ENCODE assay signal across 18 cellular contexts in the genomic region with DNA sequence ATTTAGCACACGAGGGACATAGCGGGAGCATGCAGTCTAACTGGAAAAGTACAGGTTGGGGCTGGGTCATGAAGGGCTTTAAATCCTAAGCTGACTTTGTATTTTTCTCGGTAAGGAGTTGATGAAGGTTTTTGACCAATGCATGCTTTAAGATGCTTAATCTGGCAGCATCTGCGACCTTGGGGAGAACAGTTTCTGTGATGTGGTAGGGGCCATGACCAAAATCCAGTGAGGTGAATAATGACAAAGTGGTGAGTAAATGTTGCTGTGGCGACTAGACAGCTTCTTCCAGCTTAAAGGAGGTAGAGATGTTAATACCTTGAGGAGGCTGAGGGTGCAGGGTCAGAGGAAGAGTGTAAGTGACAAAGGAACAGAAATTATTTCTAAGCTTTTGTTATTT.
DNase-seq lines count a peak whose midpoint lies in the region; ATAC-seq, FAIRE-seq and TF ChIP-seq lines count a peak whose summit lies in the region.
"Had no signal": no experiment of that assay in that cellular context is flagged by ENCODE, and none has a peak within 500 bp of the region (broad histone marks: within the 10 kb centered on the region; RNA-seq: fewer than 3 reads in every experiment).

No MANE protein-coding gene starts in this region.

- no peak for ATAC-seq in HG03469 (IDR thresholded peaks at IDR 0.05; ENCODE audit: unreplicated experiment)
- ATAC-seq: foreskin keratinocyte; naive thymus-derived CD8-positive, alpha-beta T cell had no signal

- peaks cover 19% of the 10 kb centered on the region for H3K4me1 ChIP-seq in muscle layer of colon (ENCODE audit: insufficient read depth, low read length)
- H3K4me1 ChIP-seq: foreskin keratinocyte, Peyer's patch, uterus had no signal

- TF ChIP-seq CTCF in bronchial epithelial cell (IDR thresholded peaks at IDR 0.05; ENCODE audit: insufficient read depth, low read length, severe bottlenecking) = no peak

- H3K27me3 ChIP-seq in bronchial epithelial cell (ENCODE audit: control insufficient read depth, insufficient read depth, low read length) (no peaks in the 10 kb centered on the region), muscle layer of colon (ENCODE audit: control insufficient read depth in 1 of 2, insufficient read depth in 2 of 2, low read length in 2 of 2) (no peaks in the 10 kb centered on the region)
- H3K27me3 ChIP-seq: foreskin keratinocyte, Peyer's patch, uterus had no signal

- no peaks in the 10 kb centered on the region for H3K9me3 ChIP-seq in muscle layer of colon (ENCODE audit: low read length)
- H3K9me3 ChIP-seq: Peyer's patch, uterus had no signal

- H3K36me3 ChIP-seq in bronchial epithelial cell (ENCODE audit: control insufficient read depth, insufficient read depth, low read length) (no peaks in the 10 kb centered on the region), muscle layer of colon (ENCODE audit: insufficient read depth, low read length) (no peaks in the 10 kb centered on the region)
- H3K36me3 ChIP-seq: Peyer's patch, uterus had no signal

- H3K27ac ChIP-seq in muscle layer of colon (ENCODE audit: low read depth, low read length) = peak overlapping the region; percentile 27
- H3K27ac ChIP-seq: foreskin keratinocyte, KMS-11, Peyer's patch, uterus had no signal

- no peak overlapping the region for H3K9ac ChIP-seq in muscle layer of colon (ENCODE audit: low read length)
- H3K9ac ChIP-seq: KMS-11 had no signal

- DNase-seq in stimulated activated CD4-positive, alpha-beta T cell treated with anti-CD3 and anti-CD28 coated beads, Interleukin-1b, Interleukin-23, amount 100 ng/mL, for 48 hours = peak; percentile 5
- no peak for DNase-seq in stimulated activated CD4-positive, alpha-beta T cell treated with anti-CD3 and anti-CD28 coated beads, Interleukin-4, amount 100 ng/mL, for 4 hours
- DNase-seq in bronchial epithelial cell (ENCODE audit: low read depth) (no peak), NCI-H1105 (lab: John Stamatoyannopoulos, UW) (no peak), C1 segment of cervical spinal cord (lab: John Stamatoyannopoulos, UW) (no peak), NCI-H1092 treated with DMSO at 0.1 percent for 48 hours (lab: John Stamatoyannopoulos, UW) (no peak)
- DNase-seq: activated CD4-positive, alpha-beta T cell treated with anti-CD3 and anti-CD28 coated beads, Interleukin-2, amount 50 U/mL, for 4 hours; foreskin keratinocyte; H9; naive thymus-derived CD8-positive, alpha-beta T cell; NCI-H1417; Peyer's patch had no signal

- no peak overlapping the region for H3K4me3 ChIP-seq in bronchial epithelial cell (ENCODE audit: low read depth, low read length)
- no peak overlapping the region for H3K4me3 ChIP-seq in muscle layer of colon (ENCODE audit: low read depth in 1 of 2, low read length in 2 of 2)
- H3K4me3 ChIP-seq: lung, Peyer's patch, uterus had no signal

- FAIRE-seq in bronchial epithelial cell (lab: Jason Lieb, UNC) = peak; percentile 43
- FAIRE-seq: TTC549 had no signal
